In the genomic region with DNA sequence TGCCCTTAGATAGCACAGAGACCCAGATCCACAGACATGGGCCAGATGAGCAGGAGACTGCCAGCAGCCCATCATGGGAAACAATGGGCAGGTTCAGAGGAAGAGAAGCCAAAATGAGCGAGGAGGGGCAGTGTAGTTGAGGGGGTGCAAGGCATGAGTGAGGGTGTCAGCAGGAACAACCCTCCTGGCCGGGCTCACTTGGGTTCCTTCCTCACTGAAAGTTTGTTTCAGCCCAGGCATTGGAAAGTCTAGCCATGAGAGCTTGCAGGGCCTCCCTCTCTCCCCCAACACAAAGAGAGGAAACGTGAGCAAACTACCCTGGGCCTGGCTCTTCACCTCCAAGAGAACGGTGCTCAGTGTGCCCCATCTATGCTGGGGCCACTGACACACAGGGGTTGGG, we compare ENCODE assay signal across 26 cellular contexts. TPM values are rescaled to one million over a fixed set of nuclear protein-coding genes. Genes with fewer than 3 reads are reported as not detected.
DNase-seq lines count a peak whose midpoint lies in the region; ATAC-seq, FAIRE-seq and TF ChIP-seq lines count a peak whose summit lies in the region.
"Had no signal": no experiment of that assay in that cellular context is flagged by ENCODE, and none has a peak within 500 bp of the region (broad histone marks: within the 10 kb centered on the region; RNA-seq: fewer than 3 reads in every experiment).

No MANE protein-coding gene starts in this region.

- H2AFZ ChIP-seq in HepG2 (ENCODE audit: low read length) (no peak overlapping the region), trophoblast cell (ENCODE audit: insufficient read depth, low read length, poor library complexity) (no peak overlapping the region)
- H2AFZ ChIP-seq: GM23338 had no signal

- no peak for TF ChIP-seq RAD21 in HepG2 (CRISPR knock-in tag; IDR thresholded peaks at IDR 0.05)

- H2BK12ac ChIP-seq in trophoblast cell (ENCODE audit: low read length) = no peak overlapping the region

- H4K8ac ChIP-seq in trophoblast cell (ENCODE audit: low read depth, low read length) = no peak overlapping the region

- POLR2A ChIA-PET in HepG2 (lab: Yijun Ruan, JAX) = no interaction called here

- H3K9ac ChIP-seq in HepG2 (ENCODE audit: insufficient read depth, low read depth, low read length) (no peak overlapping the region), trophoblast cell (ENCODE audit: low read length) (no peak overlapping the region)
- H3K9ac ChIP-seq: BLaER1 treated with 17β-estradiol and CSF1 and Interleukin-3, amounts not matched to agents 10 nM and 100 nM had no signal

- H3K27me3 ChIP-seq in HepG2 (ENCODE audit: control insufficient read depth in 1 of 2, insufficient read depth in 2 of 2, low read length in 2 of 2) = no peaks in the 10 kb centered on the region
- no peaks in the 10 kb centered on the region for H3K27me3 ChIP-seq in right lobe of liver
- no peaks in the 10 kb centered on the region for H3K27me3 ChIP-seq in bronchial epithelial cell (ENCODE audit: control insufficient read depth, insufficient read depth, low read length)
- H3K27me3 ChIP-seq in neutrophil = no peaks in the 10 kb centered on the region
- H3K27me3 ChIP-seq in trophoblast cell (ENCODE audit: insufficient read depth, low read length) = no peaks in the 10 kb centered on the region
- H3K27me3 ChIP-seq: BE2C; BLaER1 treated with 17β-estradiol and CSF1 and Interleukin-3, amounts not matched to agents 10 nM and 100 nM had no signal

- H4K91ac ChIP-seq in trophoblast cell (ENCODE audit: low read depth, low read length) = no peak overlapping the region

- H3K79me2 ChIP-seq in HepG2 (ENCODE audit: insufficient read depth, low read length) (no peaks in the 10 kb centered on the region), trophoblast cell (ENCODE audit: control insufficient read depth, insufficient read depth, low read length, poor library complexity) (no peaks in the 10 kb centered on the region)

- TF ChIP-seq EP300 in HepG2 (IDR thresholded peaks at IDR 0.05; ENCODE audit: low read depth in 2 of 2, low read length in 2 of 2) (no peak), HepG2 (CRISPR knock-in tag; IDR thresholded peaks at IDR 0.05; ENCODE audit: borderline replicate concordance) (no peak)

- no peak overlapping the region for H2AK5ac ChIP-seq in trophoblast cell (ENCODE audit: low read length)

- H3K4me3 Mint-ChIP-seq in stimulated activated effector memory CD8-positive, alpha-beta T cell treated with anti-CD3 and anti-CD28 coated beads, Interleukin-12 subunit alpha, Interleukin-12 subunit beta, amount 100 ng/mL, for 72 hours = no peak overlapping the region
- H3K4me3 Mint-ChIP-seq: CD14-positive monocyte; CD4-positive, alpha-beta T cell; CD8-positive, alpha-beta memory T cell; GM23338; H9; HFFc6 had no signal

- no peak overlapping the region for H3K14ac ChIP-seq in trophoblast cell (ENCODE audit: low read length)

- CTCF ChIA-PET in HepG2 (lab: Yijun Ruan, JAX; ENCODE audit: low intra/inter-chr PET ratio, low total read pairs) = no interaction called here

- in situ Hi-C loops in HepG2 (cut with HindIII; ENCODE audit: extremely low pct_ligation_motif_present, low pct_unique_long_range_greater_than_20kb) = no loop called here

- H3K4ac ChIP-seq in trophoblast cell (ENCODE audit: low read depth, low read length) = no peak overlapping the region

- ATAC-seq in HepG2 (no peak), right lobe of liver (no peak)
- no peak for ATAC-seq in stimulated activated effector memory CD8-positive, alpha-beta T cell treated with anti-CD3 and anti-CD28 coated beads, Interleukin-12 subunit alpha, Interleukin-12 subunit beta, amount 100 ng/mL, for 72 hours
- ATAC-seq: A549, GM23338, HCT116 had no signal

- H3K23ac ChIP-seq in trophoblast cell (ENCODE audit: low read length) = no peak overlapping the region

- no peaks in the 10 kb centered on the region for H4K20me1 ChIP-seq in HepG2 (ENCODE audit: insufficient read depth, low read length)
- H4K20me1 ChIP-seq: BLaER1 treated with 17β-estradiol and CSF1 and Interleukin-3, amounts not matched to agents 10 nM and 100 nM had no signal

- no peak for TF ChIP-seq CTCF in HepG2 (CRISPR knock-in tag; IDR thresholded peaks at IDR 0.05)
- TF ChIP-seq CTCF in right lobe of liver (IDR thresholded peaks at IDR 0.05) = no peak
- TF ChIP-seq CTCF in bronchial epithelial cell (IDR thresholded peaks at IDR 0.05; ENCODE audit: insufficient read depth, low read length, severe bottlenecking) = no peak
- no peak for TF ChIP-seq CTCF in neutrophil (IDR thresholded peaks at IDR 0.05)

- H2BK5ac ChIP-seq in trophoblast cell (ENCODE audit: low read depth, low read length, poor library complexity) = no peak overlapping the region

- H3K27ac ChIP-seq in HepG2 (ENCODE audit: extremely low read length, insufficient read depth, low read length) = no peak overlapping the region
- no peak overlapping the region for H3K27ac ChIP-seq in right lobe of liver
- H3K27ac ChIP-seq in neutrophil = peak overlapping the region; percentile 9
- no peak overlapping the region for H3K27ac ChIP-seq in trophoblast cell (ENCODE audit: low read depth, low read length)
- H3K27ac ChIP-seq: A549; BLaER1 treated with 17β-estradiol and CSF1 and Interleukin-3, amounts not matched to agents 10 nM and 100 nM had no signal

- H3K36me3 ChIP-seq in HepG2 (replicated peaks in 1 of 2; ENCODE audit: control insufficient read depth in 1 of 2, insufficient read depth in 2 of 2, low read length in 2 of 2) = no peaks in the 10 kb centered on the region
- no peaks in the 10 kb centered on the region for H3K36me3 ChIP-seq in right lobe of liver
- no peaks in the 10 kb centered on the region for H3K36me3 ChIP-seq in bronchial epithelial cell (ENCODE audit: control insufficient read depth, insufficient read depth, low read length)
- no peaks in the 10 kb centered on the region for H3K36me3 ChIP-seq in neutrophil
- no peaks in the 10 kb centered on the region for H3K36me3 ChIP-seq in trophoblast cell (ENCODE audit: control insufficient read depth in 1 of 2, insufficient read depth in 2 of 2, low read length in 2 of 2)
- H3K36me3 ChIP-seq: BE2C; BLaER1 treated with 17β-estradiol and CSF1 and Interleukin-3, amounts not matched to agents 10 nM and 100 nM had no signal

- intact Hi-C loops in HepG2 (cut with micrococcal nuclease; ENCODE audit: unreplicated experiment) (no loop called here), right lobe of liver (cut with DNase I) (no loop called here)

- H3K4me1 ChIP-seq in HepG2 (ENCODE audit: insufficient read depth, low read length) (no peaks in the 10 kb centered on the region), right lobe of liver (no peaks in the 10 kb centered on the region), neutrophil (ENCODE audit: control insufficient read depth in 1 of 2, insufficient read depth in 1 of 2, low read depth in 1 of 2, low read length in 1 of 2) (peaks cover 28 to 33% of the 10 kb centered on the region in 2 experiments), trophoblast cell (ENCODE audit: control insufficient read depth in 1 of 2, insufficient read depth in 2 of 2, low read length in 2 of 2) (peaks cover 0 to 4% of the 10 kb centered on the region in 2 experiments)
- H3K4me1 ChIP-seq: A549, BE2C had no signal

- no peak overlapping the region for H3K18ac ChIP-seq in trophoblast cell (ENCODE audit: low read length)

- no peaks in the 10 kb centered on the region for H3K79me1 ChIP-seq in trophoblast cell (ENCODE audit: low read length)

- no peak overlapping the region for H3K4me3 ChIP-seq in HepG2 (replicated peaks in 1 of 3; ENCODE audit: insufficient read depth in 1 of 3, low read depth in 2 of 3, low read length in 3 of 3)
- H3K4me3 ChIP-seq in right lobe of liver = no peak overlapping the region
- no peak overlapping the region for H3K4me3 ChIP-seq in bronchial epithelial cell (ENCODE audit: low read depth, low read length)
- no peak overlapping the region for H3K4me3 ChIP-seq in neutrophil (ENCODE audit: low read depth in 1 of 2, low read length in 1 of 2)
- no peak overlapping the region for H3K4me3 ChIP-seq in trophoblast cell (ENCODE audit: low read depth, low read length)
- H3K4me3 ChIP-seq: A549; BLaER1 treated with 17β-estradiol and CSF1 and Interleukin-3, amounts not matched to agents 10 nM and 100 nM; GM23338 had no signal

- FAIRE-seq in HepG2 (lab: Jason Lieb, UNC) (no peak), bronchial epithelial cell (lab: Jason Lieb, UNC) (peak; percentile 13)
- FAIRE-seq: A549, GM12891, GM18507 had no signal

- no peaks in the 10 kb centered on the region for H3K36me3 Mint-ChIP-seq in stimulated activated effector memory CD8-positive, alpha-beta T cell treated with anti-CD3 and anti-CD28 coated beads, Interleukin-12 subunit alpha, Interleukin-12 subunit beta, amount 100 ng/mL, for 72 hours

- BruUV-seq in HepG2 (replicated peaks; lab: Mats Ljungman, UMichigan) = no TSS peak

- DNase-seq in HepG2 (ENCODE audit: low spot score) (no peak), right lobe of liver (no peak), bronchial epithelial cell (ENCODE audit: low read depth) (no peak), trophoblast cell (no peak), occipital lobe (lab: John Stamatoyannopoulos, UW) (no peak)
- no peak for DNase-seq in stimulated activated effector memory CD8-positive, alpha-beta T cell treated with anti-CD3 and anti-CD28 coated beads, Interleukin-12 subunit alpha, Interleukin-12 subunit beta, amount 100 ng/mL, for 72 hours (ENCODE audit: low spot score in 2 of 2)
- DNase-seq: 8988T; ACHN; AML-193; BE2C; CD4-positive, alpha-beta T cell; CD8-positive, alpha-beta memory T cell; DMS53; DMS79 treated with DMSO at 0.1 percent for 48 hours; GF-D8; H9; HFFc6 had no signal

- H4K12ac ChIP-seq in trophoblast cell (ENCODE audit: low read depth, low read length) = no peak overlapping the region

- H3K4me1 Mint-ChIP-seq in stimulated activated effector memory CD8-positive, alpha-beta T cell treated with anti-CD3 and anti-CD28 coated beads, Interleukin-12 subunit alpha, Interleukin-12 subunit beta, amount 100 ng/mL, for 72 hours = peaks cover 24% of the 10 kb centered on the region

- no peak overlapping the region for H2BK120ac ChIP-seq in trophoblast cell (ENCODE audit: insufficient read depth, low read length, poor library complexity)

- no peaks in the 10 kb centered on the region for H3K9me3 Mint-ChIP-seq in stimulated activated effector memory CD8-positive, alpha-beta T cell treated with anti-CD3 and anti-CD28 coated beads, Interleukin-12 subunit alpha, Interleukin-12 subunit beta, amount 100 ng/mL, for 72 hours
- H3K9me3 Mint-ChIP-seq: CD4-positive, alpha-beta T cell; CD8-positive, alpha-beta memory T cell; GM23338; H9; HFFc6 had no signal

- no peak for TF ChIP-seq POLR2A in HepG2 (IDR thresholded peaks at IDR 0.05; ENCODE audit: insufficient read depth in 1 of 2, low read depth in 2 of 2, low read length in 2 of 2)
- TF ChIP-seq POLR2A in right lobe of liver (IDR thresholded peaks at IDR 0.05) = no peak

- 4% methylated on average over 4 of the region's 4 CpGs for WGBS in HepG2 (ENCODE audit: low lambda C conversion rate)
- WGBS in right lobe of liver (ENCODE audit: insufficient coverage, low coverage, low lambda C conversion rate, missing lambda C conversion rate) = no CpG with 5 or more reads among the region's 4 CpGs
- WGBS in trophoblast cell (ENCODE audit: extremely low coverage, insufficient coverage, insufficient read length) = no CpG with 5 or more reads among the region's 4 CpGs

- H3K27ac Mint-ChIP-seq in stimulated activated effector memory CD8-positive, alpha-beta T cell treated with anti-CD3 and anti-CD28 coated beads, Interleukin-12 subunit alpha, Interleukin-12 subunit beta, amount 100 ng/mL, for 72 hours = no peak overlapping the region
- H3K27ac Mint-ChIP-seq: CD4-positive, alpha-beta T cell; GM23338; HFFc6 had no signal

- H3K9me3 ChIP-seq in HepG2 (ENCODE audit: low read length) (no peaks in the 10 kb centered on the region), right lobe of liver (no peaks in the 10 kb centered on the region), neutrophil (no peaks in the 10 kb centered on the region), trophoblast cell (ENCODE audit: insufficient read depth, low read depth, low read length) (peaks cover 3% of the 10 kb centered on the region)
- H3K9me3 ChIP-seq: A549; BE2C; BLaER1 treated with 17β-estradiol and CSF1 and Interleukin-3, amounts not matched to agents 10 nM and 100 nM had no signal

- H3K4me2 ChIP-seq in HepG2 (ENCODE audit: low read depth, low read length) (no peak overlapping the region), trophoblast cell (ENCODE audit: low read length) (no peak overlapping the region)
- H3K4me2 ChIP-seq: A549; BLaER1 treated with 17β-estradiol and CSF1 and Interleukin-3, amounts not matched to agents 10 nM and 100 nM; GM23338 had no signal

RNA-seq across cellular contexts. Expression of gene CDH26, which starts 48.0 kb away (rescaled TPM):
- 0.40 and 0.45 TPM in 2 replicates for total RNA-seq in HepG2 (2016; rRNA removed; fragmentation: Illumina TruSeq; extraction: Trizol)
- 0.10 and 0.18 TPM in 2 replicates for total RNA-seq in HepG2 (2016; cell fraction: cytosol; rRNA removed; fragmentation: Illumina TruSeq; extraction: Trizol; ENCODE audit: low read depth)
- 0.11 TPM in 1 of 2 replicates, not detected in the other for total RNA-seq in HepG2 (2016; cell fraction: insoluble cytoplasmic fraction; rRNA removed; fragmentation: Illumina TruSeq; extraction: Trizol)
- total RNA-seq in HepG2 (2016; cell fraction: membrane; rRNA removed; fragmentation: Illumina TruSeq; extraction: Trizol) = 0.10 and 0.34 TPM in 2 replicates
- total RNA-seq in HepG2 (2016; cell fraction: nucleus; rRNA removed; fragmentation: Illumina TruSeq; extraction: Trizol) = 0.59 and 0.88 TPM in 2 replicates
- polyA plus RNA-seq in HepG2 (2011; rRNA removed) = 0.88 and 1.1 TPM in 2 replicates
- polyA plus RNA-seq in HepG2 (2011; cell fraction: cytosol; rRNA removed) = 0.11 and 0.19 TPM in 2 replicates
- polyA plus RNA-seq in HepG2 (2011; cell fraction: nucleus; rRNA removed) = 3.0 TPM in 2 replicates
- 0.44 and 0.67 TPM in 2 replicates for polyA plus RNA-seq in HepG2 (2012)
- not detected in 2 replicates for polyA plus RNA-seq in HepG2 (2016; cell fraction: cytosol; fragmentation: Illumina TruSeq; extraction: Trizol; ENCODE audit: low read depth)
- polyA plus RNA-seq in HepG2 (2016; cell fraction: insoluble cytoplasmic fraction; fragmentation: Illumina TruSeq; extraction: Trizol; ENCODE audit: low read depth) = 0.22 TPM in 1 of 2 replicates, not detected in the other
- polyA plus RNA-seq in HepG2 (2016; cell fraction: membrane; fragmentation: Illumina TruSeq; extraction: Trizol; ENCODE audit: low read depth) = not detected in 2 replicates
- polyA plus RNA-seq in HepG2 (2016; cell fraction: nucleus; fragmentation: Illumina TruSeq; extraction: Trizol; ENCODE audit: insufficient read depth, low read depth) = 1.6 and 1.8 TPM in 2 replicates
- 0.52 TPM in 1 of 2 replicates, not detected in the other for polyA minus RNA-seq in HepG2 (2011; rRNA and poly(A)+ RNA removed; ENCODE audit: low replicate concordance)
- 0.79 TPM in 1 of 2 replicates, not detected in the other for polyA minus RNA-seq in HepG2 (2011; cell fraction: cytosol; rRNA and poly(A)+ RNA removed)
- polyA minus RNA-seq in HepG2 (2011; cell fraction: nucleus; rRNA and poly(A)+ RNA removed) = 2.7 and 3.2 TPM in 2 replicates
- under 1 TPM in 5 of 6 experiments, not detected in 1; 0.07 to 0.25 (median 0.12) TPM for total RNA-seq in right lobe of liver
- 2.4 and 8.4 TPM in 2 replicates for total RNA-seq in bronchial epithelial cell
- polyA plus RNA-seq in trophoblast cell (2013) = 0.23 and 0.29 TPM in 2 replicates
- total RNA-seq in occipital lobe = 1.4 TPM
- total RNA-seq: G401 had no signal
- polyA plus RNA-seq: CD8-positive, alpha-beta memory T cell had no signal
